In genomic region chr6:159695984-159696383, GRCh38 we compare ENCODE assay signal across 16 cellular contexts. TPM values are rescaled to one million over a fixed set of nuclear protein-coding genes. Genes with fewer than 3 reads are reported as not detected.
DNase-seq lines count a peak whose midpoint lies in the region; ATAC-seq and TF ChIP-seq lines count a peak whose summit lies in the region.
"Had no signal": no experiment of that assay in that cellular context is flagged by ENCODE, and none has a peak within 500 bp of the region (broad histone marks: within the 10 kb centered on the region; RNA-seq: fewer than 3 reads in every experiment).

No MANE protein-coding gene starts in this region.

- no peak for ATAC-seq in CD4-positive, alpha-beta T cell (ENCODE audit: poor library complexity)
- ATAC-seq in GM19455 (IDR thresholded peaks at IDR 0.05; ENCODE audit: unreplicated experiment) (no peak), GM19035 (IDR thresholded peaks at IDR 0.05; ENCODE audit: unreplicated experiment) (no peak), left lobe of liver (no peak)

- H3K36me3 Mint-ChIP-seq in CD4-positive, alpha-beta T cell (ENCODE audit: low read depth) = peaks cover 22% of the 10 kb centered on the region
- H3K36me3 Mint-ChIP-seq in IgD-negative memory B cell = peaks cover 2% of the 10 kb centered on the region

- H3K4me1 ChIP-seq in osteoblast (ENCODE audit: insufficient read depth, low read length) = peaks cover 24% of the 10 kb centered on the region

- no peaks in the 10 kb centered on the region for H3K9me3 Mint-ChIP-seq in CD4-positive, alpha-beta T cell
- H3K9me3 Mint-ChIP-seq in IgD-negative memory B cell = no peaks in the 10 kb centered on the region
- H3K9me3 Mint-ChIP-seq: activated B cell treated with CpG ODN at 0.5 μM for 24 hours, type B pancreatic cell had no signal

- H2AFZ ChIP-seq in osteoblast (ENCODE audit: low read length) = no peak overlapping the region

- no peak for DNase-seq in CD4-positive, alpha-beta T cell
- DNase-seq in epithelial cell of esophagus (ENCODE audit: low read depth) = peak; percentile 16
- peak; percentile 82 for DNase-seq in osteoblast (ENCODE audit: insufficient read length, low spot score, missing footprints)
- DNase-seq in left lobe of liver (ENCODE audit: low spot score) = no peak
- no peak for DNase-seq in amygdala (lab: John Stamatoyannopoulos, UW)
- DNase-seq: activated B cell treated with CpG ODN at 0.5 μM for 24 hours; anterior cingulate cortex; NCI-H2029 treated with DMSO at 0.1 percent for 48 hours; NCI-H524 treated with DMSO at 0.1 percent for 48 hours; SHP77 treated with DMSO at 0.1 percent for 48 hours; stimulated activated naive CD4-positive, alpha-beta T cell treated with Interleukin-2 at 50 U/mL for 16 hours had no signal

- no peak overlapping the region for H3K4me2 ChIP-seq in osteoblast (ENCODE audit: insufficient read depth, low read length)

- CTCF ChIA-PET in CD4-positive, alpha-beta T cell (lab: Charles Lee) = no interaction called here

- POLR2A ChIA-PET in CD4-positive, alpha-beta T cell (lab: Charles Lee) = interaction anchor here (0.9 to 12.0 kb wide), 2 partner anchors 22 to 33 kb away, joined by 3 to 195 read pairs; partner anchors contain the start of gene WTAP

- H3K27me3 ChIP-seq in CD4-positive, alpha-beta T cell (ENCODE audit: control insufficient read depth, insufficient read depth, low read length) = no peaks in the 10 kb centered on the region
- H3K27me3 ChIP-seq in osteoblast (ENCODE audit: insufficient read depth, low read length) = no peaks in the 10 kb centered on the region

- no peak for TF ChIP-seq CTCF in CD4-positive, alpha-beta T cell (IDR thresholded peaks at IDR 0.05)
- TF ChIP-seq CTCF in epithelial cell of esophagus (IDR thresholded peaks at IDR 0.05; ENCODE audit: insufficient read depth, low read depth, low read length, missing control alignments) = no peak
- TF ChIP-seq CTCF in osteoblast (IDR thresholded peaks at IDR 0.05; ENCODE audit: extremely low read depth, low read depth, low read length) = no peak

- H3K4me1 Mint-ChIP-seq in CD4-positive, alpha-beta T cell (ENCODE audit: low read depth) = peaks cover 35% of the 10 kb centered on the region
- peaks cover 26 to 30% (median 30%) of the 10 kb centered on the region in 3 donors for H3K4me1 Mint-ChIP-seq in IgD-negative memory B cell

- H3K4me3 Mint-ChIP-seq in CD4-positive, alpha-beta T cell = peak overlapping the region; percentile 54
- H3K4me3 Mint-ChIP-seq in IgD-negative memory B cell = peak overlapping the region in 2 of 4 donors; percentile 52 to 65
- H3K4me3 Mint-ChIP-seq: activated B cell treated with CpG ODN at 0.5 μM for 24 hours, type B pancreatic cell had no signal

- H4K20me1 ChIP-seq in osteoblast (ENCODE audit: insufficient read depth, low read length) = peaks cover 5% of the 10 kb centered on the region

- no peaks in the 10 kb centered on the region for H3K9me3 ChIP-seq in CD4-positive, alpha-beta T cell (ENCODE audit: control insufficient read depth, low read length)
- H3K9me3 ChIP-seq in osteoblast (ENCODE audit: low read depth, low read length) = peaks cover 2% of the 10 kb centered on the region

- no peaks in the 10 kb centered on the region for H3K27me3 Mint-ChIP-seq in CD4-positive, alpha-beta T cell
- H3K27me3 Mint-ChIP-seq in IgD-negative memory B cell = no peaks in the 10 kb centered on the region
- H3K27me3 Mint-ChIP-seq: activated B cell treated with CpG ODN at 0.5 μM for 24 hours, type B pancreatic cell had no signal

- peaks cover 8% of the 10 kb centered on the region for H3K36me3 ChIP-seq in osteoblast (ENCODE audit: insufficient read depth, low read length)

- H3K4me3 ChIP-seq in epithelial cell of esophagus (ENCODE audit: low read length) (no peak overlapping the region), osteoblast (ENCODE audit: insufficient read depth, low read length) (no peak overlapping the region)
- H3K4me3 ChIP-seq: lung had no signal

- H3K79me2 ChIP-seq in osteoblast (ENCODE audit: insufficient read depth, low read length) = peaks cover 33% of the 10 kb centered on the region

- intact Hi-C loops in CD4-positive, alpha-beta T cell (cut with DNase I, micrococcal nuclease) = loop anchor here (10.0 kb wide), 2 partner anchors 349 to 829 kb away; no protein-coding TSS in a partner anchor

- peak overlapping the region; percentile 88 for H3K27ac Mint-ChIP-seq in CD4-positive, alpha-beta T cell
- H3K27ac Mint-ChIP-seq in IgD-negative memory B cell = peak overlapping the region in 2 of 3 donors; percentile 47 to 85
- H3K27ac Mint-ChIP-seq: type B pancreatic cell had no signal

- no peak overlapping the region for H3K27ac ChIP-seq in CD4-positive, alpha-beta T cell (ENCODE audit: low read depth, low read length)
- no peak overlapping the region for H3K27ac ChIP-seq in osteoblast (ENCODE audit: low read depth, low read length)

RNA-seq across cellular contexts. Expression of gene SOD2, which starts 2.9 kb away (rescaled TPM):
- 100 to 1,000 TPM; 182 to 195 TPM for total RNA-seq in CD4-positive, alpha-beta T cell
- polyA plus RNA-seq in IgD-negative memory B cell = 79.2 TPM
- total RNA-seq in osteoblast = 294 and 544 TPM in 2 replicates
- total RNA-seq in left lobe of liver = 608 TPM

RNA-seq across cellular contexts. Expression of gene WTAP, which starts 31.3 kb away (rescaled TPM):
- total RNA-seq in CD4-positive, alpha-beta T cell = 100 to 1,000 TPM; 211 to 227 TPM
- polyA plus RNA-seq in IgD-negative memory B cell = 127 TPM
- 109 and 119 TPM in 2 replicates for total RNA-seq in osteoblast
- 23.7 TPM for total RNA-seq in left lobe of liver

Comparison
In these comparisons a context has a peak if more than half of its experiments do, and no peak if none do; other contexts are left out.
1. DNase-seq: peak in epithelial cell of esophagus (single experiment) and osteoblast (single experiment); none in CD4-positive, alpha-beta T cell (0 of 10), left lobe of liver (single experiment) and amygdala (0 of 56).